In the genomic region with DNA sequence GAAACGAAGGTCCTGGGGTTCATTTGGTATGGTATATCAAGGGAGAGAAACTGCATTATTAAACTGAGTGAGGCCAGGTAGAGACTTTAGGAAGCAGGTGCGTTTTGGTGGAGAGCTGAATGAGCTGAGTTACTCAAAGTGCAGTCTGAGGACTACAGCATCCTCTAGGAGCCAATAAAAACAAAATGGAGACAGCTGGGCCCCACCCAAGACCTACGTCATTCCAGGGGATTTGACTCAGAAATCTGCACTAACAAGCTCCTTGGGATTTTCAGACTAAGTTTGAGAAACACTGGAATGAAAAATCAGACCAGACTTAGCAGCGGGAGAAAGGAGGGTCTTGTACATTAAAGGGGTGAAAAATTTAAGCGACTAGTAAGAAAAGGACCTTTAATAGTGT, we compare ENCODE assay signal across 19 cellular contexts.
DNase-seq lines count a peak whose midpoint lies in the region; ATAC-seq, FAIRE-seq and TF ChIP-seq lines count a peak whose summit lies in the region.
"Had no signal": no experiment of that assay in that cellular context is flagged by ENCODE, and none has a peak within 500 bp of the region (broad histone marks: within the 10 kb centered on the region; RNA-seq: fewer than 3 reads in every experiment).

No MANE protein-coding gene starts in this region.

- peaks cover 11 to 25% (median 21%) of the 10 kb centered on the region in 4 donors for H3K4me1 ChIP-seq in esophagus muscularis mucosa

- H3K4me3 ChIP-seq in esophagus muscularis mucosa = no peak overlapping the region
- H3K4me3 ChIP-seq: GM23338 had no signal

- TF ChIP-seq CTCF in esophagus muscularis mucosa (IDR thresholded peaks at IDR 0.05) (no peak), MCF 10A (IDR thresholded peaks at IDR 0.05; ENCODE audit: unreplicated experiment) (no peak)

- H3K27me3 ChIP-seq in esophagus muscularis mucosa = peaks cover 0 to 10% (median 0%) of the 10 kb centered on the region in 4 donors

- peaks cover 6% of the 10 kb centered on the region for H3K4me1 Mint-ChIP-seq in MCF 10A (ENCODE audit: insufficient read depth, unreplicated experiment)

- no peaks in the 10 kb centered on the region for H3K9me3 Mint-ChIP-seq in MCF 10A (ENCODE audit: unreplicated experiment)
- H3K9me3 Mint-ChIP-seq: CD4-positive, CD25-positive, alpha-beta regulatory T cell; GM23338 had no signal

- no peak overlapping the region for H3K4me3 Mint-ChIP-seq in MCF 10A (ENCODE audit: unreplicated experiment)
- H3K4me3 Mint-ChIP-seq: B cell; CD4-positive, CD25-positive, alpha-beta regulatory T cell; GM23338 had no signal

- FAIRE-seq in GM19239 (lab: Jason Lieb, UNC) = no peak

- intact Hi-C loops in esophagus muscularis mucosa (cut with DNase I) = loop anchor here (10.0 kb wide), 1 partner anchor 318 kb away; a partner anchor contains a TSS
- intact Hi-C loops in left ventricle myocardium superior (cut with micrococcal nuclease) = no loop called here
- intact Hi-C loops in MCF 10A (cut with micrococcal nuclease) = no loop called here

- H3K27ac ChIP-seq in esophagus muscularis mucosa (replicated peaks in 1 of 4) = no peak overlapping the region

- DNase-seq in LHCN-M2 (ENCODE audit: low read depth) (peak; percentile 14), esophagus muscularis mucosa (ENCODE audit: extremely low spot score) (peak; percentile 78), left ventricle myocardium superior (peak; percentile 59), stromal cell of bone marrow (ENCODE audit: low read depth) (peak; percentile 22), EL (no peak), GM19239 (ENCODE audit: insufficient read length, low spot score) (no peak), MCF 10A (ENCODE audit: unreplicated experiment) (no peak)
- DNase-seq: ACHN; Calu3; CD4-positive, CD25-positive, alpha-beta regulatory T cell; DMS53; NCI-H1436; NCI-H2029; NCI-H2171; NCI-H446; PC-3 had no signal

- no peak for TF ChIP-seq POLR2A in esophagus muscularis mucosa (IDR thresholded peaks at IDR 0.05; ENCODE audit: low read depth)

- H3K9me3 ChIP-seq in esophagus muscularis mucosa = no peaks in the 10 kb centered on the region

- POLR2A ChIA-PET in MCF 10A (lab: Yijun Ruan, JAX) = no interaction called here

- H3K36me3 ChIP-seq in esophagus muscularis mucosa = no peaks in the 10 kb centered on the region

- 78% methylated on average over 5 of the region's 5 CpGs for WGBS in esophagus muscularis mucosa

- BruUV-seq in MCF 10A (replicated peaks; lab: Mats Ljungman, UMichigan) = no TSS peak

- H3K27ac Mint-ChIP-seq in MCF 10A (ENCODE audit: low read depth, unreplicated experiment) = no peak overlapping the region
- H3K27ac Mint-ChIP-seq: B cell; CD4-positive, CD25-positive, alpha-beta regulatory T cell; GM23338 had no signal

- H3K27me3 Mint-ChIP-seq in MCF 10A (ENCODE audit: insufficient read depth, unreplicated experiment) = no peaks in the 10 kb centered on the region

- no peak for TF ChIP-seq EP300 in esophagus muscularis mucosa (IDR thresholded peaks at IDR 0.05)

- no peaks in the 10 kb centered on the region for H3K36me3 Mint-ChIP-seq in MCF 10A (ENCODE audit: insufficient read depth, unreplicated experiment)

- peak; percentile 46 for ATAC-seq in left ventricle myocardium superior
- ATAC-seq: GM23338, HCT116, PC-3 had no signal

- CTCF ChIA-PET in MCF 10A (lab: Yijun Ruan, JAX) = interaction anchor here (0.6 to 0.9 kb wide), 2 partner anchors 8 to 315 kb away, joined by 3 read pairs; no protein-coding TSS in a partner anchor

Comparison
In these comparisons a context has a peak if more than half of its experiments do, and no peak if none do; other contexts are left out.
1. DNase-seq: peak in LHCN-M2 (single experiment), esophagus muscularis mucosa (single experiment), left ventricle myocardium superior (single experiment) and stromal cell of bone marrow (single experiment); none in EL (single experiment), GM19239 (single experiment) and MCF 10A (single experiment).